In genomic region chr1:231691618-231692259, GRCh38 we compare ENCODE assay signal across 10 cellular contexts.
DNase-seq lines count a peak whose midpoint lies in the region; ATAC-seq and TF ChIP-seq lines count a peak whose summit lies in the region.
"Had no signal": no experiment of that assay in that cellular context is flagged by ENCODE, and none has a peak within 500 bp of the region (broad histone marks: within the 10 kb centered on the region; RNA-seq: fewer than 3 reads in every experiment).

No MANE protein-coding gene starts in this region.

- TF ChIP-seq EP300 in esophagus muscularis mucosa (IDR thresholded peaks at IDR 0.05), result no peak

- H3K9me3 Mint-ChIP-seq in Calu3 (ENCODE audit: low read depth, unreplicated experiment), result peaks cover 4% of the 10 kb centered on the region
- H3K9me3 Mint-ChIP-seq in nephron progenitor cell, result peaks cover 20% of the 10 kb centered on the region
- peaks cover 5% of the 10 kb centered on the region for H3K9me3 Mint-ChIP-seq in activated CD4-positive, alpha-beta memory T cell treated with anti-CD3 and anti-CD28 coated beads, Interleukin-2, amount 10 ng/mL, durations not matched to agents 7 days and 5 days
- H3K9me3 Mint-ChIP-seq in activated T-helper 17 cell treated with anti-CD3 and anti-CD28 coated beads, Interleukin-2, amount 50 U/mL, for 72 hours, result peaks cover 2% of the 10 kb centered on the region

- no peak overlapping the region for H2AFZ ChIP-seq in OCI-LY3 (ENCODE audit: low read depth, low read length)

- no peak for TF ChIP-seq POLR2A in esophagus muscularis mucosa (IDR thresholded peaks at IDR 0.05; ENCODE audit: low read depth)

- H3K9me3 ChIP-seq in OCI-LY3 (ENCODE audit: insufficient read depth, low read length), result no peaks in the 10 kb centered on the region
- H3K9me3 ChIP-seq in esophagus muscularis mucosa, result peaks cover 0 to 4% (median 0%) of the 10 kb centered on the region in 4 donors

- TF ChIP-seq CTCF in Calu3 (IDR thresholded peaks at IDR 0.05; ENCODE audit: unreplicated experiment) (peak; percentile 47), OCI-LY3 (IDR thresholded peaks at IDR 0.05; ENCODE audit: low read depth, low read length) (peak; percentile 78), esophagus muscularis mucosa (IDR thresholded peaks at IDR 0.05) (peak; percentile 34 to 65 (median 43)), nephron progenitor cell (IDR thresholded peaks at IDR 0.05) (peak; percentile 69)

- H3K27ac ChIP-seq in OCI-LY3 (ENCODE audit: low read length), result no peak overlapping the region
- H3K27ac ChIP-seq in esophagus muscularis mucosa (replicated peaks in 1 of 4), result peak overlapping the region in 1 of 4 donors; percentile 14
- H3K27ac ChIP-seq: KMS-11 had no signal

- CTCF ChIA-PET in Calu3 (lab: Charles Lee), result no interaction called here
- CTCF ChIA-PET in activated CD4-positive, alpha-beta memory T cell treated with anti-CD3 and anti-CD28 coated beads, Interleukin-2, amount 10 ng/mL, durations not matched to agents 7 days and 5 days (lab: Charles Lee), result no interaction called here

- no peak overlapping the region for H3K9ac ChIP-seq in OCI-LY3 (ENCODE audit: low read length)
- H3K9ac ChIP-seq: KMS-11 had no signal

- H3K27me3 Mint-ChIP-seq in Calu3 (ENCODE audit: unreplicated experiment) (no peaks in the 10 kb centered on the region), nephron progenitor cell (ENCODE audit: low read depth, poor library complexity) (peaks cover 7% of the 10 kb centered on the region)
- no peaks in the 10 kb centered on the region for H3K27me3 Mint-ChIP-seq in activated CD4-positive, alpha-beta memory T cell treated with anti-CD3 and anti-CD28 coated beads, Interleukin-2, amount 10 ng/mL, durations not matched to agents 7 days and 5 days
- no peaks in the 10 kb centered on the region for H3K27me3 Mint-ChIP-seq in activated T-helper 17 cell treated with anti-CD3 and anti-CD28 coated beads, Interleukin-2, amount 50 U/mL, for 72 hours

- H3K4me1 ChIP-seq in OCI-LY3 (ENCODE audit: low read length), result peaks cover 10% of the 10 kb centered on the region; the same call in 1 of the 2 replicates
- H3K4me1 ChIP-seq in esophagus muscularis mucosa, result peaks cover 8 to 25% (median 18%) of the 10 kb centered on the region in 4 donors

- H3K4me1 Mint-ChIP-seq in Calu3 (ENCODE audit: low read depth, unreplicated experiment) (no peaks in the 10 kb centered on the region), nephron progenitor cell (peaks cover 62% of the 10 kb centered on the region)
- peaks cover 6% of the 10 kb centered on the region for H3K4me1 Mint-ChIP-seq in activated CD4-positive, alpha-beta memory T cell treated with anti-CD3 and anti-CD28 coated beads, Interleukin-2, amount 10 ng/mL, durations not matched to agents 7 days and 5 days
- no peaks in the 10 kb centered on the region for H3K4me1 Mint-ChIP-seq in activated T-helper 17 cell treated with anti-CD3 and anti-CD28 coated beads, Interleukin-2, amount 50 U/mL, for 72 hours

- no peak for ATAC-seq in activated T-helper 17 cell treated with anti-CD3 and anti-CD28 coated beads, Interleukin-2, amount 50 U/mL, for 72 hours (replicated peaks)
- ATAC-seq in HG02973 (IDR thresholded peaks at IDR 0.05; ENCODE audit: unreplicated experiment), result no peak
- no peak for ATAC-seq in GM18873 (IDR thresholded peaks at IDR 0.05; ENCODE audit: low FRiP score, unreplicated experiment)

- POLR2A ChIA-PET in activated CD4-positive, alpha-beta memory T cell treated with anti-CD3 and anti-CD28 coated beads, Interleukin-2, amount 10 ng/mL, durations not matched to agents 7 days and 5 days (lab: Charles Lee), result no interaction called here

- intact Hi-C loops in Calu3 (cut with micrococcal nuclease; ENCODE audit: unreplicated experiment), result no loop called here
- intact Hi-C loops in esophagus muscularis mucosa (cut with DNase I), result no loop called here

- no peak overlapping the region for H3K27ac Mint-ChIP-seq in Calu3 (ENCODE audit: unreplicated experiment)
- peak overlapping the region; percentile 66 for H3K27ac Mint-ChIP-seq in nephron progenitor cell
- no peak overlapping the region for H3K27ac Mint-ChIP-seq in activated CD4-positive, alpha-beta memory T cell treated with anti-CD3 and anti-CD28 coated beads, Interleukin-2, amount 10 ng/mL, durations not matched to agents 7 days and 5 days
- no peak overlapping the region for H3K27ac Mint-ChIP-seq in activated T-helper 17 cell treated with anti-CD3 and anti-CD28 coated beads, Interleukin-2, amount 50 U/mL, for 72 hours
- H3K27ac Mint-ChIP-seq: memory B cell had no signal

- peak overlapping the region; percentile 17 for H3K4me2 ChIP-seq in OCI-LY3 (ENCODE audit: low read length)
- H3K4me2 ChIP-seq: KMS-11 had no signal

- 60% methylated on average over 17 of the region's 17 CpGs for WGBS in esophagus muscularis mucosa

- H3K4me3 Mint-ChIP-seq in Calu3 (ENCODE audit: low read depth, unreplicated experiment), result no peak overlapping the region
- no peak overlapping the region for H3K4me3 Mint-ChIP-seq in nephron progenitor cell
- H3K4me3 Mint-ChIP-seq in activated CD4-positive, alpha-beta memory T cell treated with anti-CD3 and anti-CD28 coated beads, Interleukin-2, amount 10 ng/mL, durations not matched to agents 7 days and 5 days, result no peak overlapping the region
- no peak overlapping the region for H3K4me3 Mint-ChIP-seq in activated T-helper 17 cell treated with anti-CD3 and anti-CD28 coated beads, Interleukin-2, amount 50 U/mL, for 72 hours
- H3K4me3 Mint-ChIP-seq: memory B cell had no signal

- H3K36me3 Mint-ChIP-seq in Calu3 (ENCODE audit: insufficient read depth, unreplicated experiment) (no peaks in the 10 kb centered on the region), nephron progenitor cell (ENCODE audit: low read depth) (peaks cover 16% of the 10 kb centered on the region)
- peaks cover 11% of the 10 kb centered on the region for H3K36me3 Mint-ChIP-seq in activated CD4-positive, alpha-beta memory T cell treated with anti-CD3 and anti-CD28 coated beads, Interleukin-2, amount 10 ng/mL, durations not matched to agents 7 days and 5 days (ENCODE audit: low read depth)
- H3K36me3 Mint-ChIP-seq in activated T-helper 17 cell treated with anti-CD3 and anti-CD28 coated beads, Interleukin-2, amount 50 U/mL, for 72 hours (ENCODE audit: low read depth), result peaks cover 4% of the 10 kb centered on the region

- BruUV-seq in Calu3 (replicated peaks; lab: Mats Ljungman, UMichigan), result no TSS peak

- H3K4me3 ChIP-seq in OCI-LY3 (ENCODE audit: low read length) (no peak overlapping the region), esophagus muscularis mucosa (no peak overlapping the region)

- no peaks in the 10 kb centered on the region for H3K79me2 ChIP-seq in OCI-LY3 (ENCODE audit: low read length)

- peak; percentile 36 for DNase-seq in Calu3
- DNase-seq in esophagus muscularis mucosa (ENCODE audit: extremely low spot score), result no peak
- peak; percentile 57 for DNase-seq in nephron progenitor cell
- DNase-seq in activated CD4-positive, alpha-beta memory T cell treated with anti-CD3 and anti-CD28 coated beads, Interleukin-2, amount 10 ng/mL, durations not matched to agents 7 days and 5 days, result no peak

- no peaks in the 10 kb centered on the region; the same call in 1 of the 2 replicates for H4K20me1 ChIP-seq in OCI-LY3 (ENCODE audit: insufficient read depth, low read length)

- no peaks in the 10 kb centered on the region for H3K36me3 ChIP-seq in OCI-LY3 (replicated peaks; ENCODE audit: low read depth, low read length)
- no peaks in the 10 kb centered on the region for H3K36me3 ChIP-seq in esophagus muscularis mucosa

- H3K27me3 ChIP-seq in OCI-LY3 (ENCODE audit: low read depth, low read length) (peaks cover 7% of the 10 kb centered on the region; the same call in 1 of the 2 replicates), esophagus muscularis mucosa (no peaks in the 10 kb centered on the region)

Comparison
In these comparisons a context has a peak if more than half of its experiments do, and no peak if none do; other contexts are left out.
1. DNase-seq: peak in Calu3 (single experiment) and nephron progenitor cell (single experiment); none in esophagus muscularis mucosa (single experiment) and activated CD4-positive, alpha-beta memory T cell treated with anti-CD3 and anti-CD28 coated beads, Interleukin-2, amount 10 ng/mL, durations not matched to agents 7 days and 5 days (single experiment).
2. Peak in every context shown above with its lines, with median percentiles within 50 percentile points of each other: CTCF ChIP-seq.